ENCODE assay signal across 1 cellular context in genomic region chr19:29841209-29841558, GRCh38.
A peak's percentile ranks its signal among the peaks of the same experiment; 100 is the strongest.
TF ChIP-seq lines count a peak whose summit lies in the region.

No MANE protein-coding gene starts in this region.

TF ChIP-seq in HepG2, 621 proteins besides CTCF, POLR2A, EP300 and RAD21 (continued from another document):
- no peak for TF ChIP-seq ZNF407 (CRISPR knock-in tag; IDR thresholded peaks at IDR 0.05; ENCODE audit: not compliant biosample characterization)
- TF ChIP-seq ZNF687 (CRISPR knock-in tag; IDR thresholded peaks at IDR 0.05): peak; percentile 59
- TF ChIP-seq CBX5 (CRISPR knock-in tag; IDR thresholded peaks at IDR 0.05; ENCODE audit: borderline replicate concordance): peak; percentile 43; the same call in 1 of the 2 replicates
- no peak for TF ChIP-seq ZNF317 (CRISPR knock-in tag; IDR thresholded peaks at IDR 0.05)
- no peak for TF ChIP-seq PLRG1 (conservative IDR thresholded peaks at IDR 0.05)
- no peak for TF ChIP-seq ZC3H13 (CRISPR knock-in tag; IDR thresholded peaks at IDR 0.05)
- TF ChIP-seq SALL1 (CRISPR knock-in tag; IDR thresholded peaks at IDR 0.05): peak; percentile 34; the same call in 1 of the 2 replicates
- TF ChIP-seq MXD3 (CRISPR knock-in tag; IDR thresholded peaks at IDR 0.05): 0 out of 2 replicates have a peak, but pooled peaks have one; percentile 4
- no peak for TF ChIP-seq MAZ (IDR thresholded peaks at IDR 0.05; ENCODE audit: borderline replicate concordance, low read depth, low read length)
- TF ChIP-seq MAZ (CRISPR knock-in tag; IDR thresholded peaks at IDR 0.05; ENCODE audit: low read depth): no peak
- TF ChIP-seq ZNF350 (CRISPR knock-in tag; IDR thresholded peaks at IDR 0.05; ENCODE audit: borderline replicate concordance, low read depth): no peak
- no peak for TF ChIP-seq RFXANK (CRISPR knock-in tag; IDR thresholded peaks at IDR 0.05)
- no peak for TF ChIP-seq HOXA7 (CRISPR knock-in tag; IDR thresholded peaks at IDR 0.05)
- TF ChIP-seq ZNF180 (CRISPR knock-in tag; IDR thresholded peaks at IDR 0.05; ENCODE audit: borderline replicate concordance, low read depth): no peak
- no peak for TF ChIP-seq CCAR2 (optimal IDR thresholded peaks at IDR 0.05; ENCODE audit: low read depth, low read length)
- no peak for TF ChIP-seq ZNF549 (CRISPR knock-in tag; IDR thresholded peaks at IDR 0.05)
- TF ChIP-seq MIER3 (CRISPR knock-in tag; IDR thresholded peaks at IDR 0.05; ENCODE audit: borderline replicate concordance): 0 out of 2 replicates have a peak, but pooled peaks have one; percentile 22
- no peak for TF ChIP-seq CC2D1A (CRISPR knock-in tag; IDR thresholded peaks at IDR 0.05)
- TF ChIP-seq ZSCAN5A (CRISPR knock-in tag; IDR thresholded peaks at IDR 0.05; ENCODE audit: borderline replicate concordance): no peak
- TF ChIP-seq TFAP4 (IDR thresholded peaks at IDR 0.05; ENCODE audit: borderline replicate concordance, low read depth): peak; percentile 44; the same call in 1 of the 2 replicates
- TF ChIP-seq RNF219 (CRISPR knock-in tag; IDR thresholded peaks at IDR 0.05): no peak
- TF ChIP-seq ZNF567 (CRISPR knock-in tag; IDR thresholded peaks at IDR 0.05; ENCODE audit: borderline replicate concordance): 0 out of 2 replicates have a peak, but pooled peaks have one; percentile 57
- peak; percentile 16; the same call in 1 of the 2 replicates for TF ChIP-seq RARA (CRISPR knock-in tag; IDR thresholded peaks at IDR 0.05)
- TF ChIP-seq REXO4 (CRISPR knock-in tag; IDR thresholded peaks at IDR 0.05; ENCODE audit: borderline replicate concordance): no peak
- TF ChIP-seq ZBTB7A (CRISPR knock-in tag; IDR thresholded peaks at IDR 0.05): no peak
